In the genomic region with DNA sequence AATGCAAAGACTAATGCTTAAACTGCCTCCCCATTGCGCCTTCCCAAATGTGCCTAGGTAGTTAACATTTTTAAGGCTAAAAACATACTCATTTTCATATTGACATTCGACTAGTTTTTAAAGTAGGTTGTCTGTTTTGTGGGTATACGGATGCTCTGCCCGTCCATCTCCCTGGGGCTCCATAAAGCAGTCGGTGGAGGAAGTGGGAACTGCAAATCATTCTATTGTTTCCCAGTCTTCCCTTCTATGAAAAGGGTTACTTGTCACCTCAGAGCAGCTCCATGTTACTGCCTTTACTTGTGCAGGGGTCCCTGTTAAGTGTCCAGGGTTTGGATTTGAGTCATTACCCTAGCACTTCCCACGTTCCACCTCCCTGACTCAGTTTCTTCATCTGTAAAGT, we compare ENCODE assay signal across 4 cellular contexts.
TF ChIP-seq lines count a peak whose summit lies in the region.

No MANE protein-coding gene starts in this region.

TF ChIP-seq in SK-N-SH, 30 proteins besides CTCF, POLR2A, EP300 and RAD21 (continues in another document):
- no peak for TF ChIP-seq RFX5 (IDR thresholded peaks at IDR 0.05; ENCODE audit: low read length)
- TF ChIP-seq FOXM1 (IDR thresholded peaks at IDR 0.05; ENCODE audit: low read depth) = no peak
- TF ChIP-seq FOXJ3 (CRISPR knock-in tag; IDR thresholded peaks at IDR 0.05) = no peak
- TF ChIP-seq GATA2 (CRISPR knock-in tag; IDR thresholded peaks at IDR 0.05) = no peak
- no peak for TF ChIP-seq RXRA (IDR thresholded peaks at IDR 0.05; ENCODE audit: borderline replicate concordance, low read depth)
- TF ChIP-seq, protein P1, sequence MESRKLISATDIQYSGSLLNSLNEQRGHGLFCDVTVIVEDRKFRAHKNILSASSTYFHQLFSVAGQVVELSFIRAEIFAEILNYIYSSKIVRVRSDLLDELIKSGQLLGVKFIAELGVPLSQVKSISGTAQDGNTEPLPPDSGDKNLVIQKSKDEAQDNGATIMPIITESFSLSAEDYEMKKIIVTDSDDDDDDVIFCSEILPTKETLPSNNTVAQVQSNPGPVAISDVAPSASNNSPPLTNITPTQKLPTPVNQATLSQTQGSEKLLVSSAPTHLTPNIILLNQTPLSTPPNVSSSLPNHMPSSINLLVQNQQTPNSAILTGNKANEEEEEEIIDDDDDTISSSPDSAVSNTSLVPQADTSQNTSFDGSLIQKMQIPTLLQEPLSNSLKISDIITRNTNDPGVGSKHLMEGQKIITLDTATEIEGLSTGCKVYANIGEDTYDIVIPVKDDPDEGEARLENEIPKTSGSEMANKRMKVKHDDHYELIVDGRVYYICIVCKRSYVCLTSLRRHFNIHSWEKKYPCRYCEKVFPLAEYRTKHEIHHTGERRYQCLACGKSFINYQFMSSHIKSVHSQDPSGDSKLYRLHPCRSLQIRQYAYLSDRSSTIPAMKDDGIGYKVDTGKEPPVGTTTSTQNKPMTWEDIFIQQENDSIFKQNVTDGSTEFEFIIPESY (IDR thresholded peaks at IDR 0.05; ENCODE audit: borderline replicate concordance, low read depth) = no peak
- TF ChIP-seq, protein P2, sequence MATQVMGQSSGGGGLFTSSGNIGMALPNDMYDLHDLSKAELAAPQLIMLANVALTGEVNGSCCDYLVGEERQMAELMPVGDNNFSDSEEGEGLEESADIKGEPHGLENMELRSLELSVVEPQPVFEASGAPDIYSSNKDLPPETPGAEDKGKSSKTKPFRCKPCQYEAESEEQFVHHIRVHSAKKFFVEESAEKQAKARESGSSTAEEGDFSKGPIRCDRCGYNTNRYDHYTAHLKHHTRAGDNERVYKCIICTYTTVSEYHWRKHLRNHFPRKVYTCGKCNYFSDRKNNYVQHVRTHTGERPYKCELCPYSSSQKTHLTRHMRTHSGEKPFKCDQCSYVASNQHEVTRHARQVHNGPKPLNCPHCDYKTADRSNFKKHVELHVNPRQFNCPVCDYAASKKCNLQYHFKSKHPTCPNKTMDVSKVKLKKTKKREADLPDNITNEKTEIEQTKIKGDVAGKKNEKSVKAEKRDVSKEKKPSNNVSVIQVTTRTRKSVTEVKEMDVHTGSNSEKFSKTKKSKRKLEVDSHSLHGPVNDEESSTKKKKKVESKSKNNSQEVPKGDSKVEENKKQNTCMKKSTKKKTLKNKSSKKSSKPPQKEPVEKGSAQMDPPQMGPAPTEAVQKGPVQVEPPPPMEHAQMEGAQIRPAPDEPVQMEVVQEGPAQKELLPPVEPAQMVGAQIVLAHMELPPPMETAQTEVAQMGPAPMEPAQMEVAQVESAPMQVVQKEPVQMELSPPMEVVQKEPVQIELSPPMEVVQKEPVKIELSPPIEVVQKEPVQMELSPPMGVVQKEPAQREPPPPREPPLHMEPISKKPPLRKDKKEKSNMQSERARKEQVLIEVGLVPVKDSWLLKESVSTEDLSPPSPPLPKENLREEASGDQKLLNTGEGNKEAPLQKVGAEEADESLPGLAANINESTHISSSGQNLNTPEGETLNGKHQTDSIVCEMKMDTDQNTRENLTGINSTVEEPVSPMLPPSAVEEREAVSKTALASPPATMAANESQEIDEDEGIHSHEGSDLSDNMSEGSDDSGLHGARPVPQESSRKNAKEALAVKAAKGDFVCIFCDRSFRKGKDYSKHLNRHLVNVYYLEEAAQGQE (IDR thresholded peaks at IDR 0.05; ENCODE audit: low read depth, low read length) = no peak
- TF ChIP-seq JUND (IDR thresholded peaks at IDR 0.05) = no peak
- no peak for TF ChIP-seq FOSL2 (IDR thresholded peaks at IDR 0.05; ENCODE audit: borderline replicate concordance, low read depth)

TF ChIP-seq in SK-N-SH treated with all-trans-retinoic acid at 6 μM for 48 hours, 23 proteins besides CTCF, POLR2A, EP300 and RAD21:
- no peak for TF ChIP-seq CSDC2 (CRISPR knock-in tag; IDR thresholded peaks at IDR 0.05)
- TF ChIP-seq, protein P3, sequence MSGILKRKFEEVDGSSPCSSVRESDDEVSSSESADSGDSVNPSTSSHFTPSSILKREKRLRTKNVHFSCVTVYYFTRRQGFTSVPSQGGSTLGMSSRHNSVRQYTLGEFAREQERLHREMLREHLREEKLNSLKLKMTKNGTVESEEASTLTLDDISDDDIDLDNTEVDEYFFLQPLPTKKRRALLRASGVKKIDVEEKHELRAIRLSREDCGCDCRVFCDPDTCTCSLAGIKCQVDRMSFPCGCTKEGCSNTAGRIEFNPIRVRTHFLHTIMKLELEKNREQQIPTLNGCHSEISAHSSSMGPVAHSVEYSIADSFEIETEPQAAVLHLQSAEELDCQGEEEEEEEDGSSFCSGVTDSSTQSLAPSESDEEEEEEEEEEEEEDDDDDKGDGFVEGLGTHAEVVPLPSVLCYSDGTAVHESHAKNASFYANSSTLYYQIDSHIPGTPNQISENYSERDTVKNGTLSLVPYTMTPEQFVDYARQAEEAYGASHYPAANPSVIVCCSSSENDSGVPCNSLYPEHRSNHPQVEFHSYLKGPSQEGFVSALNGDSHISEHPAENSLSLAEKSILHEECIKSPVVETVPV (CRISPR knock-in tag; IDR thresholded peaks at IDR 0.05) = no peak
- TF ChIP-seq TCF4 (CRISPR knock-in tag; IDR thresholded peaks at IDR 0.05; ENCODE audit: borderline replicate concordance) = no peak
- TF ChIP-seq ZFP3 (CRISPR knock-in tag; IDR thresholded peaks at IDR 0.05) = no peak
- TF ChIP-seq, protein P4, sequence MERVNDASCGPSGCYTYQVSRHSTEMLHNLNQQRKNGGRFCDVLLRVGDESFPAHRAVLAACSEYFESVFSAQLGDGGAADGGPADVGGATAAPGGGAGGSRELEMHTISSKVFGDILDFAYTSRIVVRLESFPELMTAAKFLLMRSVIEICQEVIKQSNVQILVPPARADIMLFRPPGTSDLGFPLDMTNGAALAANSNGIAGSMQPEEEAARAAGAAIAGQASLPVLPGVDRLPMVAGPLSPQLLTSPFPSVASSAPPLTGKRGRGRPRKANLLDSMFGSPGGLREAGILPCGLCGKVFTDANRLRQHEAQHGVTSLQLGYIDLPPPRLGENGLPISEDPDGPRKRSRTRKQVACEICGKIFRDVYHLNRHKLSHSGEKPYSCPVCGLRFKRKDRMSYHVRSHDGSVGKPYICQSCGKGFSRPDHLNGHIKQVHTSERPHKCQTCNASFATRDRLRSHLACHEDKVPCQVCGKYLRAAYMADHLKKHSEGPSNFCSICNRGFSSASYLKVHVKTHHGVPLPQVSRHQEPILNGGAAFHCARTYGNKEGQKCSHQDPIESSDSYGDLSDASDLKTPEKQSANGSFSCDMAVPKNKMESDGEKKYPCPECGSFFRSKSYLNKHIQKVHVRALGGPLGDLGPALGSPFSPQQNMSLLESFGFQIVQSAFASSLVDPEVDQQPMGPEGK (CRISPR knock-in tag; IDR thresholded peaks at IDR 0.05; ENCODE audit: borderline replicate concordance) = no peak
- TF ChIP-seq ZNF70 (CRISPR knock-in tag; IDR thresholded peaks at IDR 0.05) = no peak
- no peak for TF ChIP-seq GLIS3 (CRISPR knock-in tag; IDR thresholded peaks at IDR 0.05)
- TF ChIP-seq PPARA (CRISPR knock-in tag; IDR thresholded peaks at IDR 0.05; ENCODE audit: borderline replicate concordance) = no peak
- TF ChIP-seq ARNTL (CRISPR knock-in tag; IDR thresholded peaks at IDR 0.05; ENCODE audit: borderline replicate concordance, low read depth) = no peak
- no peak for TF ChIP-seq OSR1 (CRISPR knock-in tag; IDR thresholded peaks at IDR 0.05)
- no peak for TF ChIP-seq BACH2 (CRISPR knock-in tag; IDR thresholded peaks at IDR 0.05; ENCODE audit: borderline replicate concordance)

TF ChIP-seq in HCT116, 20 proteins besides CTCF, POLR2A, EP300 and RAD21 (continues in another document):
- TF ChIP-seq SRF (IDR thresholded peaks at IDR 0.05; ENCODE audit: low read depth) (no peak), YY1 (IDR thresholded peaks at IDR 0.05; ENCODE audit: extremely low read depth, insufficient replicate concordance, low read depth, low read length) (no peak), SP1 (IDR thresholded peaks at IDR 0.05; ENCODE audit: low read depth) (no peak), ZFX (IDR thresholded peaks at IDR 0.05) (no peak), ELF1 (IDR thresholded peaks at IDR 0.05; ENCODE audit: borderline replicate concordance, low read depth) (no peak), EZH2 (IDR thresholded peaks at IDR 0.05) (no peak)
- TF ChIP-seq, protein P1 (IDR thresholded peaks at IDR 0.05; ENCODE audit: extremely low read depth, insufficient replicate concordance, low read length) = no peak
- TF ChIP-seq, protein P5, sequence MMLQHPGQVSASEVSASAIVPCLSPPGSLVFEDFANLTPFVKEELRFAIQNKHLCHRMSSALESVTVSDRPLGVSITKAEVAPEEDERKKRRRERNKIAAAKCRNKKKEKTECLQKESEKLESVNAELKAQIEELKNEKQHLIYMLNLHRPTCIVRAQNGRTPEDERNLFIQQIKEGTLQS (IDR thresholded peaks at IDR 0.05) = no peak
- TF ChIP-seq, protein P2 (IDR thresholded peaks at IDR 0.05; ENCODE audit: low read depth) = no peak

TF ChIP-seq in WTC11, 78 proteins besides CTCF, POLR2A, EP300 and RAD21 (continues in another document):
- TF ChIP-seq ESRRA (CRISPR knock-in tag; IDR thresholded peaks at IDR 0.05; ENCODE audit: borderline replicate concordance) (no peak), ZNF121 (CRISPR knock-in tag; IDR thresholded peaks at IDR 0.05) (no peak), NFYB (CRISPR knock-in tag; conservative IDR thresholded peaks at IDR 0.05; ENCODE audit: low read depth) (no peak), ZNF317 (CRISPR knock-in tag; IDR thresholded peaks at IDR 0.05; ENCODE audit: borderline replicate concordance, low read depth) (no peak), ZNF396 (CRISPR knock-in tag; IDR thresholded peaks at IDR 0.05; ENCODE audit: borderline replicate concordance) (no peak), SOX15 (CRISPR knock-in tag; IDR thresholded peaks at IDR 0.05) (no peak), FOXK1 (CRISPR knock-in tag; IDR thresholded peaks at IDR 0.05) (no peak), RELA (CRISPR knock-in tag; IDR thresholded peaks at IDR 0.05; ENCODE audit: borderline replicate concordance) (no peak), TP53 (CRISPR knock-in tag; IDR thresholded peaks at IDR 0.05) (no peak), TCF7 (CRISPR knock-in tag; IDR thresholded peaks at IDR 0.05; ENCODE audit: low read depth) (no peak)
- TF ChIP-seq, protein P6, sequence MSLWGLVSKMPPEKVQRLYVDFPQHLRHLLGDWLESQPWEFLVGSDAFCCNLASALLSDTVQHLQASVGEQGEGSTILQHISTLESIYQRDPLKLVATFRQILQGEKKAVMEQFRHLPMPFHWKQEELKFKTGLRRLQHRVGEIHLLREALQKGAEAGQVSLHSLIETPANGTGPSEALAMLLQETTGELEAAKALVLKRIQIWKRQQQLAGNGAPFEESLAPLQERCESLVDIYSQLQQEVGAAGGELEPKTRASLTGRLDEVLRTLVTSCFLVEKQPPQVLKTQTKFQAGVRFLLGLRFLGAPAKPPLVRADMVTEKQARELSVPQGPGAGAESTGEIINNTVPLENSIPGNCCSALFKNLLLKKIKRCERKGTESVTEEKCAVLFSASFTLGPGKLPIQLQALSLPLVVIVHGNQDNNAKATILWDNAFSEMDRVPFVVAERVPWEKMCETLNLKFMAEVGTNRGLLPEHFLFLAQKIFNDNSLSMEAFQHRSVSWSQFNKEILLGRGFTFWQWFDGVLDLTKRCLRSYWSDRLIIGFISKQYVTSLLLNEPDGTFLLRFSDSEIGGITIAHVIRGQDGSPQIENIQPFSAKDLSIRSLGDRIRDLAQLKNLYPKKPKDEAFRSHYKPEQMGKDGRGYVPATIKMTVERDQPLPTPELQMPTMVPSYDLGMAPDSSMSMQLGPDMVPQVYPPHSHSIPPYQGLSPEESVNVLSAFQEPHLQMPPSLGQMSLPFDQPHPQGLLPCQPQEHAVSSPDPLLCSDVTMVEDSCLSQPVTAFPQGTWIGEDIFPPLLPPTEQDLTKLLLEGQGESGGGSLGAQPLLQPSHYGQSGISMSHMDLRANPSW (CRISPR knock-in tag; conservative IDR thresholded peaks at IDR 0.05; ENCODE audit: low read depth) = no peak
- TF ChIP-seq, protein P7, sequence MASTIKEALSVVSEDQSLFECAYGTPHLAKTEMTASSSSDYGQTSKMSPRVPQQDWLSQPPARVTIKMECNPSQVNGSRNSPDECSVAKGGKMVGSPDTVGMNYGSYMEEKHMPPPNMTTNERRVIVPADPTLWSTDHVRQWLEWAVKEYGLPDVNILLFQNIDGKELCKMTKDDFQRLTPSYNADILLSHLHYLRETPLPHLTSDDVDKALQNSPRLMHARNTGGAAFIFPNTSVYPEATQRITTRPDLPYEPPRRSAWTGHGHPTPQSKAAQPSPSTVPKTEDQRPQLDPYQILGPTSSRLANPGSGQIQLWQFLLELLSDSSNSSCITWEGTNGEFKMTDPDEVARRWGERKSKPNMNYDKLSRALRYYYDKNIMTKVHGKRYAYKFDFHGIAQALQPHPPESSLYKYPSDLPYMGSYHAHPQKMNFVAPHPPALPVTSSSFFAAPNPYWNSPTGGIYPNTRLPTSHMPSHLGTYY (CRISPR knock-in tag; IDR thresholded peaks at IDR 0.05) = no peak
- TF ChIP-seq, protein P8, sequence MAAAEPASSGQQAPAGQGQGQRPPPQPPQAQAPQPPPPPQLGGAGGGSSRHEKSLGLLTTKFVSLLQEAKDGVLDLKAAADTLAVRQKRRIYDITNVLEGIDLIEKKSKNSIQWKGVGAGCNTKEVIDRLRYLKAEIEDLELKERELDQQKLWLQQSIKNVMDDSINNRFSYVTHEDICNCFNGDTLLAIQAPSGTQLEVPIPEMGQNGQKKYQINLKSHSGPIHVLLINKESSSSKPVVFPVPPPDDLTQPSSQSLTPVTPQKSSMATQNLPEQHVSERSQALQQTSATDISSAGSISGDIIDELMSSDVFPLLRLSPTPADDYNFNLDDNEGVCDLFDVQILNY (CRISPR knock-in tag; IDR thresholded peaks at IDR 0.05) = no peak
